In genomic region chr20:24484081-24484450, GRCh38 we compare ENCODE assay signal across 10 cellular contexts. TPM values are rescaled to one million over a fixed set of nuclear protein-coding genes. Genes with fewer than 3 reads are reported as not detected.
"Had no signal": no experiment of that assay in that cellular context is flagged by ENCODE, and none has a peak within 500 bp of the region (broad histone marks: within the 10 kb centered on the region; RNA-seq: fewer than 3 reads in every experiment).

No MANE protein-coding gene starts in this region.

- H3K27ac ChIP-seq: GM23248, HL-60 had no signal

- H3K9me3 Mint-ChIP-seq: HFFc6, IgD-negative memory B cell had no signal

- DNase-seq: GM23248, GOT3, H7, HFFc6, KBM-7 had no signal

- H3K27ac Mint-ChIP-seq: HFFc6 had no signal

- H3K4me1 ChIP-seq: HAP-1 had no signal

- H3K36me3 Mint-ChIP-seq: IgD-negative memory B cell had no signal

- H3K4me3 Mint-ChIP-seq: HFFc6, IgD-negative memory B cell had no signal

- H3K36me3 ChIP-seq: HAP-1 had no signal

- H3K9ac ChIP-seq: GM23248 had no signal

- H3K4me3 ChIP-seq: GM23248, HAP-1 had no signal

- H3K4me1 Mint-ChIP-seq: IgD-negative memory B cell had no signal

- H3K9me3 ChIP-seq: HAP-1 had no signal

- ATAC-seq: HCT116, HepG2 had no signal

RNA-seq across cellular contexts. Expression of gene SYNDIG1, which starts 14.6 kb away (rescaled TPM):
- total RNA-seq: HepG2 had no signal
- polyA plus RNA-seq: HepG2, IgD-negative memory B cell had no signal
